ENCODE assay signal across 17 cellular contexts in the genomic region with DNA sequence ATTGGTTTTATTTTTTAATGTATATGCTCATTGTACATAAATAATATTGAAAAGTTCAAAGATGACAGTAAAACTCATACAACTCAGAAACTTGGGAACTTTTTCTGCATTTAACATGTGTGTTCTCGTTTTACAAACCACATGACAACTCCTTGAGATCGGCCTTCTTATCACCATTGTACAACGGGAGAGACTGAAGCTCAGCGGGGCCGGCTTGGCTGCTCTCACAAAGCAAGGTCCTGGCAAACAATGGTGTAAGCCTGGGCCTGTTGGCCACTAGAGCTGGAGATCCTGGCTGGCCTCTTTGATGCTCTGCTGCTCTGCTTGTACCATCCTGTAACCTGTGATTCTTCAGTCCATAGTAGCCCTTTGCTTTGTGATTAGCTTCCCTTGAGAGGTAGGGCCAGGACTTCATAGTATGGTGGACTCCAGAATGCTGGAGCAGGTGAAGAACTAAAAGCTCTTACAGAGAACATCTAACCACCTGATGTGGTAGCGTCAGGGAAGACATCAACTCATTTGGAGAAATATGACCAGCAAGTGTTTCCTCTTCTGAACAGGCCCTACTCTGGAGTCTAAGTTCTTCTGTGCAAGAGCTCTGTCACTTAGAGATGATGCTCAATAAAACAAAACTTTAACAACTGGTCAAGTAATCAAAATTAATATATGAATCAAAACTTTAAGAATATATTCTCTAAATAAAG.
DNase-seq lines count a peak whose midpoint lies in the region; ATAC-seq and TF ChIP-seq lines count a peak whose summit lies in the region.
"Had no signal": no experiment of that assay in that cellular context is flagged by ENCODE, and none has a peak within 500 bp of the region (broad histone marks: within the 10 kb centered on the region; RNA-seq: fewer than 3 reads in every experiment).

No MANE protein-coding gene starts in this region.

- no peak for TF ChIP-seq CTCF in CD4-positive, alpha-beta T cell (IDR thresholded peaks at IDR 0.05)
- TF ChIP-seq CTCF in GM10248 (IDR thresholded peaks at IDR 0.05; ENCODE audit: control extremely low read depth, extremely low read depth, low read depth, missing control alignments), result no peak

- H3K27ac ChIP-seq in CD4-positive, alpha-beta T cell (ENCODE audit: low read depth, low read length), result no peak overlapping the region
- H3K27ac ChIP-seq: transverse colon had no signal

- H3K27ac Mint-ChIP-seq in CD4-positive, alpha-beta T cell, result peak overlapping the region; percentile 60
- H3K27ac Mint-ChIP-seq in activated T-helper 1 cell treated with anti-CD3 and anti-CD28 coated beads, Interleukin-12 subunit alpha, Interleukin-12 subunit beta, Interleukin-2, Interleukin-4 antibody, amounts not matched to agents 30 ng/mL and 10 ng/mL and 1 ng/mL, durations not matched to agents 14 hours and 24 hours and 36 hours, result peak overlapping the region; percentile 89
- peak overlapping the region in 4 of 6 donors; percentile 29 to 77 (median 42) for H3K27ac Mint-ChIP-seq in naive B cell
- H3K27ac Mint-ChIP-seq: activated CD4-positive, alpha-beta T cell treated with anti-CD3 and anti-CD28 coated beads, Interleukin-2, amount 10 ng/mL, durations not matched to agents 7 days and 5 days had no signal

- H3K9me3 ChIP-seq in CD4-positive, alpha-beta T cell (ENCODE audit: control insufficient read depth, low read length), result no peaks in the 10 kb centered on the region
- H3K9me3 ChIP-seq: transverse colon had no signal

- H3K36me3 Mint-ChIP-seq in CD4-positive, alpha-beta T cell (ENCODE audit: low read depth), result peaks cover 91% of the 10 kb centered on the region
- peaks cover 67% of the 10 kb centered on the region for H3K36me3 Mint-ChIP-seq in activated T-helper 1 cell treated with anti-CD3 and anti-CD28 coated beads, Interleukin-12 subunit alpha, Interleukin-12 subunit beta, Interleukin-2, Interleukin-4 antibody, amounts not matched to agents 30 ng/mL and 10 ng/mL and 1 ng/mL, durations not matched to agents 14 hours and 24 hours and 36 hours (ENCODE audit: low read depth)
- peaks cover 6 to 15% of the 10 kb centered on the region in 2 donors for H3K36me3 Mint-ChIP-seq in naive B cell

- ATAC-seq in CD4-positive, alpha-beta T cell (ENCODE audit: poor library complexity), result no peak
- peak; percentile 15 for ATAC-seq in HG02759 (IDR thresholded peaks at IDR 0.05; ENCODE audit: unreplicated experiment)
- no peak for ATAC-seq in naive B cell (ENCODE audit: low read depth in 2 of 2)
- no peak for ATAC-seq in GM21619 (IDR thresholded peaks at IDR 0.05; ENCODE audit: unreplicated experiment)

- intact Hi-C loops in CD4-positive, alpha-beta T cell (cut with DNase I, micrococcal nuclease), result no loop called here
- intact Hi-C loops in activated T-helper 1 cell treated with anti-CD3 and anti-CD28 coated beads, Interleukin-12 subunit alpha, Interleukin-12 subunit beta, Interleukin-2, Interleukin-4 antibody, amounts not matched to agents 30 ng/mL and 10 ng/mL and 1 ng/mL, durations not matched to agents 14 hours and 24 hours and 36 hours (cut with micrococcal nuclease), result loop anchor here (1.0 to 2.0 kb wide), 7 partner anchors 8 to 507 kb away; partner anchors contain the start of gene CLINT1

- H3K27me3 ChIP-seq in CD4-positive, alpha-beta T cell (ENCODE audit: control insufficient read depth, insufficient read depth, low read length), result no peaks in the 10 kb centered on the region
- H3K27me3 ChIP-seq: transverse colon had no signal

- H3K4me3 Mint-ChIP-seq in CD4-positive, alpha-beta T cell, result no peak overlapping the region
- H3K4me3 Mint-ChIP-seq in activated T-helper 1 cell treated with anti-CD3 and anti-CD28 coated beads, Interleukin-12 subunit alpha, Interleukin-12 subunit beta, Interleukin-2, Interleukin-4 antibody, amounts not matched to agents 30 ng/mL and 10 ng/mL and 1 ng/mL, durations not matched to agents 14 hours and 24 hours and 36 hours, result peak overlapping the region; percentile 25
- H3K4me3 Mint-ChIP-seq in naive B cell, result no peak overlapping the region
- H3K4me3 Mint-ChIP-seq: activated CD4-positive, alpha-beta T cell treated with anti-CD3 and anti-CD28 coated beads, Interleukin-2, amount 10 ng/mL, durations not matched to agents 7 days and 5 days; brain had no signal

- no peaks in the 10 kb centered on the region for H3K9me3 Mint-ChIP-seq in CD4-positive, alpha-beta T cell
- H3K9me3 Mint-ChIP-seq in activated T-helper 1 cell treated with anti-CD3 and anti-CD28 coated beads, Interleukin-12 subunit alpha, Interleukin-12 subunit beta, Interleukin-2, Interleukin-4 antibody, amounts not matched to agents 30 ng/mL and 10 ng/mL and 1 ng/mL, durations not matched to agents 14 hours and 24 hours and 36 hours, result no peaks in the 10 kb centered on the region
- no peaks in the 10 kb centered on the region for H3K9me3 Mint-ChIP-seq in naive B cell
- H3K9me3 Mint-ChIP-seq: activated CD4-positive, alpha-beta T cell treated with anti-CD3 and anti-CD28 coated beads, Interleukin-2, amount 10 ng/mL, durations not matched to agents 7 days and 5 days; brain had no signal

- CTCF ChIA-PET in CD4-positive, alpha-beta T cell (lab: Charles Lee), result interaction anchor here (0.7 to 1.4 kb wide), 2 partner anchors 9 to 23 kb away, joined by 3 to 5 read pairs; no protein-coding TSS in a partner anchor
- CTCF ChIA-PET in GM10248 (lab: Yijun Ruan, JAX), result interaction anchor here (0.8 to 4.2 kb wide), 10 partner anchors 8 to 392 kb away, joined by 3 to 32 read pairs (median 4); partner anchors contain the start of gene LSM11

- no peak for DNase-seq in CD4-positive, alpha-beta T cell
- no peak for DNase-seq in activated T-helper 1 cell treated with anti-CD3 and anti-CD28 coated beads, Interleukin-12 subunit alpha, Interleukin-12 subunit beta, Interleukin-2, Interleukin-4 antibody, amounts not matched to agents 30 ng/mL and 10 ng/mL and 1 ng/mL, durations not matched to agents 14 hours and 24 hours and 36 hours (ENCODE audit: low spot score)
- DNase-seq in naive B cell (no peak), NCI-H2171 treated with DMSO at 0.1 percent for 48 hours (lab: John Stamatoyannopoulos, UW) (no peak), NK-92 (lab: John Stamatoyannopoulos, UW; ENCODE audit: unreplicated experiment) (no peak), GM10248 (ENCODE audit: extremely low spot score) (no peak)
- DNase-seq: activated CD4-positive, alpha-beta T cell treated with anti-CD3 and anti-CD28 coated beads, Interleukin-2, amount 10 ng/mL, durations not matched to agents 7 days and 5 days; activated gamma-delta T cell; glutamatergic neuron; NCI-H2029 treated with DMSO at 0.1 percent for 48 hours; NCI-H510A treated with DMSO at 0.1 percent for 48 hours; SIG-M5; small intestine; transverse colon had no signal

- POLR2A ChIA-PET in CD4-positive, alpha-beta T cell (lab: Charles Lee), result interaction anchor here (0.9 kb wide), 1 partner anchor 13 kb away, joined by 3 read pairs; no protein-coding TSS in a partner anchor
- POLR2A ChIA-PET in GM10248 (lab: Yijun Ruan, JAX), result no interaction called here

- no peaks in the 10 kb centered on the region for H3K27me3 Mint-ChIP-seq in CD4-positive, alpha-beta T cell
- no peaks in the 10 kb centered on the region for H3K27me3 Mint-ChIP-seq in activated T-helper 1 cell treated with anti-CD3 and anti-CD28 coated beads, Interleukin-12 subunit alpha, Interleukin-12 subunit beta, Interleukin-2, Interleukin-4 antibody, amounts not matched to agents 30 ng/mL and 10 ng/mL and 1 ng/mL, durations not matched to agents 14 hours and 24 hours and 36 hours (ENCODE audit: insufficient read depth)
- no peaks in the 10 kb centered on the region for H3K27me3 Mint-ChIP-seq in naive B cell
- H3K27me3 Mint-ChIP-seq: activated CD4-positive, alpha-beta T cell treated with anti-CD3 and anti-CD28 coated beads, Interleukin-2, amount 10 ng/mL, durations not matched to agents 7 days and 5 days; brain had no signal

- H3K4me1 Mint-ChIP-seq in CD4-positive, alpha-beta T cell (ENCODE audit: low read depth), result peaks cover 33% of the 10 kb centered on the region
- peaks cover 55% of the 10 kb centered on the region for H3K4me1 Mint-ChIP-seq in activated T-helper 1 cell treated with anti-CD3 and anti-CD28 coated beads, Interleukin-12 subunit alpha, Interleukin-12 subunit beta, Interleukin-2, Interleukin-4 antibody, amounts not matched to agents 30 ng/mL and 10 ng/mL and 1 ng/mL, durations not matched to agents 14 hours and 24 hours and 36 hours (ENCODE audit: low read depth)
- H3K4me1 Mint-ChIP-seq in naive B cell, result peaks cover 4 to 15% (median 10%) of the 10 kb centered on the region in 3 donors
- H3K4me1 Mint-ChIP-seq: brain had no signal
